Comparison of ENCODE assay signal across 2 cellular contexts in genomic region chr18:76479351-76480238, GRCh38.
TF ChIP-seq lines count a peak whose summit lies in the region.

No MANE protein-coding gene starts in this region.

TF ChIP-seq in IMR-90, 13 proteins besides CTCF, POLR2A, EP300 and RAD21:
- TF ChIP-seq FOS (IDR thresholded peaks at IDR 0.05; ENCODE audit: low read depth, low read length) (no peak), CHD1 (IDR thresholded peaks at IDR 0.05; ENCODE audit: low read depth, low read length) (no peak), MAFK (IDR thresholded peaks at IDR 0.05; ENCODE audit: low read depth, low read length) (no peak), MXI1 (IDR thresholded peaks at IDR 0.05; ENCODE audit: borderline replicate concordance, low read depth, low read length) (no peak), CEBPB (IDR thresholded peaks at IDR 0.05; ENCODE audit: low read depth, low read length) (no peak), MAZ (IDR thresholded peaks at IDR 0.05; ENCODE audit: borderline replicate concordance, low read depth, low read length) (no peak), RFX5 (IDR thresholded peaks at IDR 0.05; ENCODE audit: low read depth, low read length) (no peak), SMC3 (IDR thresholded peaks at IDR 0.05; ENCODE audit: low read depth, low read length) (no peak), RCOR1 (IDR thresholded peaks at IDR 0.05; ENCODE audit: insufficient replicate concordance, low read length) (no peak), BHLHE40 (IDR thresholded peaks at IDR 0.05; ENCODE audit: low read depth, low read length) (no peak)
- TF ChIP-seq, protein P1, sequence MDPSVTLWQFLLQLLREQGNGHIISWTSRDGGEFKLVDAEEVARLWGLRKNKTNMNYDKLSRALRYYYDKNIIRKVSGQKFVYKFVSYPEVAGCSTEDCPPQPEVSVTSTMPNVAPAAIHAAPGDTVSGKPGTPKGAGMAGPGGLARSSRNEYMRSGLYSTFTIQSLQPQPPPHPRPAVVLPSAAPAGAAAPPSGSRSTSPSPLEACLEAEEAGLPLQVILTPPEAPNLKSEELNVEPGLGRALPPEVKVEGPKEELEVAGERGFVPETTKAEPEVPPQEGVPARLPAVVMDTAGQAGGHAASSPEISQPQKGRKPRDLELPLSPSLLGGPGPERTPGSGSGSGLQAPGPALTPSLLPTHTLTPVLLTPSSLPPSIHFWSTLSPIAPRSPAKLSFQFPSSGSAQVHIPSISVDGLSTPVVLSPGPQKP (IDR thresholded peaks at IDR 0.05; ENCODE audit: borderline replicate concordance, low read depth, low read length), result no peak
- TF ChIP-seq, protein P2, sequence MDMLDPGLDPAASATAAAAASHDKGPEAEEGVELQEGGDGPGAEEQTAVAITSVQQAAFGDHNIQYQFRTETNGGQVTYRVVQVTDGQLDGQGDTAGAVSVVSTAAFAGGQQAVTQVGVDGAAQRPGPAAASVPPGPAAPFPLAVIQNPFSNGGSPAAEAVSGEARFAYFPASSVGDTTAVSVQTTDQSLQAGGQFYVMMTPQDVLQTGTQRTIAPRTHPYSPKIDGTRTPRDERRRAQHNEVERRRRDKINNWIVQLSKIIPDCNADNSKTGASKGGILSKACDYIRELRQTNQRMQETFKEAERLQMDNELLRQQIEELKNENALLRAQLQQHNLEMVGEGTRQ (IDR thresholded peaks at IDR 0.05; ENCODE audit: low read depth, low read length), result no peak

TF ChIP-seq in HepG2, 621 proteins besides CTCF, POLR2A, EP300 and RAD21:
- TF ChIP-seq ZSCAN9 (CRISPR knock-in tag; IDR thresholded peaks at IDR 0.05; ENCODE audit: borderline replicate concordance) (no peak), ZNF790 (CRISPR knock-in tag; IDR thresholded peaks at IDR 0.05; ENCODE audit: borderline replicate concordance) (no peak), LRRFIP1 (CRISPR knock-in tag; conservative IDR thresholded peaks at IDR 0.05) (no peak), SMC3 (IDR thresholded peaks at IDR 0.05; ENCODE audit: low read length) (no peak), ZBTB33 (CRISPR knock-in tag; IDR thresholded peaks at IDR 0.05) (peak; percentile 24; the same call in 1 of the 2 replicates), CEBPB (IDR thresholded peaks at IDR 0.05; ENCODE audit: borderline replicate concordance, low read depth, low read length) (peak; percentile 42; the same call in 1 of the 2 replicates), ZNF768 (CRISPR knock-in tag; IDR thresholded peaks at IDR 0.05) (no peak), NR2F6 (IDR thresholded peaks at IDR 0.05) (peak; percentile 22; the same call in 1 of the 2 replicates), NR2F6 (CRISPR knock-in tag; IDR thresholded peaks at IDR 0.05) (no peak)
- TF ChIP-seq, protein P3, sequence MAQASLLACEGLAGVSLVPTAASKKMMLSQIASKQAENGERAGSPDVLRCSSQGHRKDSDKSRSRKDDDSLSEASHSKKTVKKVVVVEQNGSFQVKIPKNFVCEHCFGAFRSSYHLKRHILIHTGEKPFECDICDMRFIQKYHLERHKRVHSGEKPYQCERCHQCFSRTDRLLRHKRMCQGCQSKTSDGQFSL (CRISPR knock-in tag; IDR thresholded peaks at IDR 0.05), result no peak
- TF ChIP-seq, protein P4, sequence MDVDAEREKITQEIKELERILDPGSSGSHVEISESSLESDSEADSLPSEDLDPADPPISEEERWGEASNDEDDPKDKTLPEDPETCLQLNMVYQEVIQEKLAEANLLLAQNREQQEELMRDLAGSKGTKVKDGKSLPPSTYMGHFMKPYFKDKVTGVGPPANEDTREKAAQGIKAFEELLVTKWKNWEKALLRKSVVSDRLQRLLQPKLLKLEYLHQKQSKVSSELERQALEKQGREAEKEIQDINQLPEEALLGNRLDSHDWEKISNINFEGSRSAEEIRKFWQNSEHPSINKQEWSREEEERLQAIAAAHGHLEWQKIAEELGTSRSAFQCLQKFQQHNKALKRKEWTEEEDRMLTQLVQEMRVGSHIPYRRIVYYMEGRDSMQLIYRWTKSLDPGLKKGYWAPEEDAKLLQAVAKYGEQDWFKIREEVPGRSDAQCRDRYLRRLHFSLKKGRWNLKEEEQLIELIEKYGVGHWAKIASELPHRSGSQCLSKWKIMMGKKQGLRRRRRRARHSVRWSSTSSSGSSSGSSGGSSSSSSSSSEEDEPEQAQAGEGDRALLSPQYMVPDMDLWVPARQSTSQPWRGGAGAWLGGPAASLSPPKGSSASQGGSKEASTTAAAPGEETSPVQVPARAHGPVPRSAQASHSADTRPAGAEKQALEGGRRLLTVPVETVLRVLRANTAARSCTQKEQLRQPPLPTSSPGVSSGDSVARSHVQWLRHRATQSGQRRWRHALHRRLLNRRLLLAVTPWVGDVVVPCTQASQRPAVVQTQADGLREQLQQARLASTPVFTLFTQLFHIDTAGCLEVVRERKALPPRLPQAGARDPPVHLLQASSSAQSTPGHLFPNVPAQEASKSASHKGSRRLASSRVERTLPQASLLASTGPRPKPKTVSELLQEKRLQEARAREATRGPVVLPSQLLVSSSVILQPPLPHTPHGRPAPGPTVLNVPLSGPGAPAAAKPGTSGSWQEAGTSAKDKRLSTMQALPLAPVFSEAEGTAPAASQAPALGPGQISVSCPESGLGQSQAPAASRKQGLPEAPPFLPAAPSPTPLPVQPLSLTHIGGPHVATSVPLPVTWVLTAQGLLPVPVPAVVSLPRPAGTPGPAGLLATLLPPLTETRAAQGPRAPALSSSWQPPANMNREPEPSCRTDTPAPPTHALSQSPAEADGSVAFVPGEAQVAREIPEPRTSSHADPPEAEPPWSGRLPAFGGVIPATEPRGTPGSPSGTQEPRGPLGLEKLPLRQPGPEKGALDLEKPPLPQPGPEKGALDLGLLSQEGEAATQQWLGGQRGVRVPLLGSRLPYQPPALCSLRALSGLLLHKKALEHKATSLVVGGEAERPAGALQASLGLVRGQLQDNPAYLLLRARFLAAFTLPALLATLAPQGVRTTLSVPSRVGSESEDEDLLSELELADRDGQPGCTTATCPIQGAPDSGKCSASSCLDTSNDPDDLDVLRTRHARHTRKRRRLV (CRISPR knock-in tag; IDR thresholded peaks at IDR 0.05), result no peak
